ENCODE assay signal across 1 cellular context in the genomic region with DNA sequence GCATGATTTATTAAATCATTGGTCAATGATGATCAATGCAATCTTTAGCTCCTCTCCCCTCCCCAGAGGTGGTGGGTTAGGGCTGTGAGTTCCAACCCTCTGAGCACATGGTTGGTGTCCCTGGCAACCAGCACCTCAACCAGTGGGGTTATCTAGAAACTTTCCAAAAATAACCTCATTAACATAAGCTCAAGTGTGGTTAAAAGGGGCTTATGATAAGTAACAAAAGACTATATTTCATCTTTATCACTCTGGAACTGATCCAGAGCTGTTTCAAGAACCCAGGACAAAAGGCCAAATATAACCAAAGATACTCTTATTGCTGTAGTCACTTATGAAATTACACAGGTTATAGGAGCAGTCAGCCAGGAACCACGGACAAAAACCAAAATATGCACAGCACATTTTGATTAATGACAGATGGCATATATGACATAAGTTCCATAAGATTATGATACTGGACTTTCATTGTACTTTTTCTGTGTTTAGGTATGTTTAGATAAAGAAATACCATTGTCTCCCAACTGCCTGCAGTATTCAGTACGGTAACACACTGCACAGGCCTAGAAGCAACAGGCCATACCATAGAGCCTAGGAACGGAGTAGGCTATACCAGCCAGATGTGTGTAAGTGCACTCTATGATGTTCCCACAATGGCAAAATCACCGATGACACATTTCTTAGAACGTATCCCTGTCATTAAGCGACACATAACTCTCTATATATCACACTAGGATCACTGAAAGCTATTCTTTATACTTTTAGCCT.
TF ChIP-seq lines count a peak whose summit lies in the region.

No MANE protein-coding gene starts in this region.

TF ChIP-seq in K562, 482 proteins besides CTCF, POLR2A, EP300 and RAD21 (continued from another document and continues in another):
- TF ChIP-seq, protein P1, sequence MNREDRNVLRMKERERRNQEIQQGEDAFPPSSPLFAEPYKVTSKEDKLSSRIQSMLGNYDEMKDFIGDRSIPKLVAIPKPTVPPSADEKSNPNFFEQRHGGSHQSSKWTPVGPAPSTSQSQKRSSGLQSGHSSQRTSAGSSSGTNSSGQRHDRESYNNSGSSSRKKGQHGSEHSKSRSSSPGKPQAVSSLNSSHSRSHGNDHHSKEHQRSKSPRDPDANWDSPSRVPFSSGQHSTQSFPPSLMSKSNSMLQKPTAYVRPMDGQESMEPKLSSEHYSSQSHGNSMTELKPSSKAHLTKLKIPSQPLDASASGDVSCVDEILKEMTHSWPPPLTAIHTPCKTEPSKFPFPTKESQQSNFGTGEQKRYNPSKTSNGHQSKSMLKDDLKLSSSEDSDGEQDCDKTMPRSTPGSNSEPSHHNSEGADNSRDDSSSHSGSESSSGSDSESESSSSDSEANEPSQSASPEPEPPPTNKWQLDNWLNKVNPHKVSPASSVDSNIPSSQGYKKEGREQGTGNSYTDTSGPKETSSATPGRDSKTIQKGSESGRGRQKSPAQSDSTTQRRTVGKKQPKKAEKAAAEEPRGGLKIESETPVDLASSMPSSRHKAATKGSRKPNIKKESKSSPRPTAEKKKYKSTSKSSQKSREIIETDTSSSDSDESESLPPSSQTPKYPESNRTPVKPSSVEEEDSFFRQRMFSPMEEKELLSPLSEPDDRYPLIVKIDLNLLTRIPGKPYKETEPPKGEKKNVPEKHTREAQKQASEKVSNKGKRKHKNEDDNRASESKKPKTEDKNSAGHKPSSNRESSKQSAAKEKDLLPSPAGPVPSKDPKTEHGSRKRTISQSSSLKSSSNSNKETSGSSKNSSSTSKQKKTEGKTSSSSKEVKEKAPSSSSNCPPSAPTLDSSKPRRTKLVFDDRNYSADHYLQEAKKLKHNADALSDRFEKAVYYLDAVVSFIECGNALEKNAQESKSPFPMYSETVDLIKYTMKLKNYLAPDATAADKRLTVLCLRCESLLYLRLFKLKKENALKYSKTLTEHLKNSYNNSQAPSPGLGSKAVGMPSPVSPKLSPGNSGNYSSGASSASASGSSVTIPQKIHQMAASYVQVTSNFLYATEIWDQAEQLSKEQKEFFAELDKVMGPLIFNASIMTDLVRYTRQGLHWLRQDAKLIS (CRISPR knock-in tag; IDR thresholded peaks at IDR 0.05) = no peak
- TF ChIP-seq DPF2 (IDR thresholded peaks at IDR 0.05) = no peak
- peak in 1 of 2 experiments; percentile 6; a peak in 1 of 4 replicates for TF ChIP-seq KDM1A (IDR thresholded peaks at IDR 0.05)
- peak; percentile 58; the same call in 1 of the 2 replicates for TF ChIP-seq SOX6 (IDR thresholded peaks at IDR 0.05)
- TF ChIP-seq, protein P2, sequence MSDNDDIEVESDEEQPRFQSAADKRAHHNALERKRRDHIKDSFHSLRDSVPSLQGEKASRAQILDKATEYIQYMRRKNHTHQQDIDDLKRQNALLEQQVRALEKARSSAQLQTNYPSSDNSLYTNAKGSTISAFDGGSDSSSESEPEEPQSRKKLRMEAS (CRISPR knock-in tag; IDR thresholded peaks at IDR 0.05) = no peak
- no peak for TF ChIP-seq ZNF75A (CRISPR knock-in tag; IDR thresholded peaks at IDR 0.05)
- no peak for TF ChIP-seq DDX20 (tag; IDR thresholded peaks at IDR 0.05; ENCODE audit: low read depth)
- no peak for TF ChIP-seq ZKSCAN8 (CRISPR knock-in tag; IDR thresholded peaks at IDR 0.05)
- TF ChIP-seq SMARCA5 (IDR thresholded peaks at IDR 0.05) = no peak
- TF ChIP-seq L3MBTL2 (IDR thresholded peaks at IDR 0.05) = no peak
- TF ChIP-seq, protein P3, sequence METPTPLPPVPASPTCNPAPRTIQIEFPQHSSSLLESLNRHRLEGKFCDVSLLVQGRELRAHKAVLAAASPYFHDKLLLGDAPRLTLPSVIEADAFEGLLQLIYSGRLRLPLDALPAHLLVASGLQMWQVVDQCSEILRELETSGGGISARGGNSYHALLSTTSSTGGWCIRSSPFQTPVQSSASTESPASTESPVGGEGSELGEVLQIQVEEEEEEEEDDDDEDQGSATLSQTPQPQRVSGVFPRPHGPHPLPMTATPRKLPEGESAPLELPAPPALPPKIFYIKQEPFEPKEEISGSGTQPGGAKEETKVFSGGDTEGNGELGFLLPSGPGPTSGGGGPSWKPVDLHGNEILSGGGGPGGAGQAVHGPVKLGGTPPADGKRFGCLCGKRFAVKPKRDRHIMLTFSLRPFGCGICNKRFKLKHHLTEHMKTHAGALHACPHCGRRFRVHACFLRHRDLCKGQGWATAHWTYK (CRISPR knock-in tag; IDR thresholded peaks at IDR 0.05) = no peak
- no peak for TF ChIP-seq ZNF232 (CRISPR knock-in tag; IDR thresholded peaks at IDR 0.05)
- TF ChIP-seq ZFPM2 (CRISPR knock-in tag; IDR thresholded peaks at IDR 0.05) = no peak
- no peak for TF ChIP-seq JUND (IDR thresholded peaks at IDR 0.05; ENCODE audit: borderline replicate concordance, low read depth, low read length)
- no peak for TF ChIP-seq JUND (tag; IDR thresholded peaks at IDR 0.05; ENCODE audit: borderline replicate concordance, low read depth, low read length)
- TF ChIP-seq MCM3 (IDR thresholded peaks at IDR 0.05) = no peak
- TF ChIP-seq HNRNPUL1 (IDR thresholded peaks at IDR 0.05; ENCODE audit: low read length) = no peak
- TF ChIP-seq ATF7 (IDR thresholded peaks at IDR 0.05) = no peak
- peak; percentile 64 for TF ChIP-seq NFIC (IDR thresholded peaks at IDR 0.05)
- 0 out of 2 replicates have a peak, but pooled peaks have one; percentile 32 for TF ChIP-seq MYC (IDR thresholded peaks at IDR 0.05; ENCODE audit: low read depth, low read length)
- TF ChIP-seq MYC (CRISPR knock-in tag; IDR thresholded peaks at IDR 0.05; ENCODE audit: borderline replicate concordance, low read depth) = no peak
- TF ChIP-seq SMARCA4 (IDR thresholded peaks at IDR 0.05) = no peak
- TF ChIP-seq SIX5 (IDR thresholded peaks at IDR 0.05; ENCODE audit: borderline replicate concordance in 1 of 2, insufficient read depth in 1 of 2, low read depth in 1 of 2, low read length in 2 of 2) = no peak
- TF ChIP-seq, protein P4, sequence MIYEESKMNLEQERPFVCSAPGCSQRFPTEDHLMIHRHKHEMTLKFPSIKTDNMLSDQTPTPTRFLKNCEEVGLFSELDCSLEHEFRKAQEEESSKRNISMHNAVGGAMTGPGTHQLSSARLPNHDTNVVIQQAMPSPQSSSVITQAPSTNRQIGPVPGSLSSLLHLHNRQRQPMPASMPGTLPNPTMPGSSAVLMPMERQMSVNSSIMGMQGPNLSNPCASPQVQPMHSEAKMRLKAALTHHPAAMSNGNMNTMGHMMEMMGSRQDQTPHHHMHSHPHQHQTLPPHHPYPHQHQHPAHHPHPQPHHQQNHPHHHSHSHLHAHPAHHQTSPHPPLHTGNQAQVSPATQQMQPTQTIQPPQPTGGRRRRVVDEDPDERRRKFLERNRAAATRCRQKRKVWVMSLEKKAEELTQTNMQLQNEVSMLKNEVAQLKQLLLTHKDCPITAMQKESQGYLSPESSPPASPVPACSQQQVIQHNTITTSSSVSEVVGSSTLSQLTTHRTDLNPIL (CRISPR knock-in tag; IDR thresholded peaks at IDR 0.05) = no peak
- TF ChIP-seq, protein P5, sequence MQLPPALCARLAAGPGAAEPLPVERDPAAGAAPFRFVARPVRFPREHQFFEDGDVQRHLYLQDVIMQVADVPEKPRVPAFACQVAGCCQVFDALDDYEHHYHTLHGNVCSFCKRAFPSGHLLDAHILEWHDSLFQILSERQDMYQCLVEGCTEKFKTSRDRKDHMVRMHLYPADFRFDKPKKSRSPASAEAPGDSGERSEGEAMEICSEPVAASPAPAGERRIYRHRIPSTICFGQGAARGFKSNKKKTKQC (CRISPR knock-in tag; IDR thresholded peaks at IDR 0.05) = no peak
- TF ChIP-seq, protein P6, sequence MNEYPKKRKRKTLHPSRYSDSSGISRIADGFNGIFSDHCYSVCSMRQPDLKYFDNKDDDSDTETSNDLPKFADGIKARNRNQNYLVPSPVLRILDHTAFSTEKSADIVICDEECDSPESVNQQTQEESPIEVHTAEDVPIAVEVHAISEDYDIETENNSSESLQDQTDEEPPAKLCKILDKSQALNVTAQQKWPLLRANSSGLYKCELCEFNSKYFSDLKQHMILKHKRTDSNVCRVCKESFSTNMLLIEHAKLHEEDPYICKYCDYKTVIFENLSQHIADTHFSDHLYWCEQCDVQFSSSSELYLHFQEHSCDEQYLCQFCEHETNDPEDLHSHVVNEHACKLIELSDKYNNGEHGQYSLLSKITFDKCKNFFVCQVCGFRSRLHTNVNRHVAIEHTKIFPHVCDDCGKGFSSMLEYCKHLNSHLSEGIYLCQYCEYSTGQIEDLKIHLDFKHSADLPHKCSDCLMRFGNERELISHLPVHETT (CRISPR knock-in tag; conservative IDR thresholded peaks at IDR 0.05 in 1 of 2, IDR thresholded peaks at IDR 0.05 in 1 of 2) = no peak
- TF ChIP-seq NUFIP1 (IDR thresholded peaks at IDR 0.05; ENCODE audit: partially characterized antibody) = no peak
- TF ChIP-seq POLR2G (IDR thresholded peaks at IDR 0.05; ENCODE audit: low read depth, low read length) = no peak
- TF ChIP-seq SAFB (IDR thresholded peaks at IDR 0.05; ENCODE audit: borderline replicate concordance, low read depth, low read length) = no peak
- TF ChIP-seq SNRNP70 (optimal IDR thresholded peaks at IDR 0.05; ENCODE audit: low read depth, low read length) = no peak
- TF ChIP-seq, protein P7, sequence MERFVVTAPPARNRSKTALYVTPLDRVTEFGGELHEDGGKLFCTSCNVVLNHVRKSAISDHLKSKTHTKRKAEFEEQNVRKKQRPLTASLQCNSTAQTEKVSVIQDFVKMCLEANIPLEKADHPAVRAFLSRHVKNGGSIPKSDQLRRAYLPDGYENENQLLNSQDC (CRISPR knock-in tag; IDR thresholded peaks at IDR 0.05) = no peak
- no peak for TF ChIP-seq ZNF347 (CRISPR knock-in tag; IDR thresholded peaks at IDR 0.05; ENCODE audit: low read depth)
- no peak for TF ChIP-seq TCFL5 (CRISPR knock-in tag; conservative IDR thresholded peaks at IDR 0.05)
- TF ChIP-seq MTA3 (IDR thresholded peaks at IDR 0.05; ENCODE audit: borderline replicate concordance) = no peak
- no peak for TF ChIP-seq RNF2 (IDR thresholded peaks at IDR 0.05)
- TF ChIP-seq TEAD2 (tag; IDR thresholded peaks at IDR 0.05) = no peak
- TF ChIP-seq MEIS2 (IDR thresholded peaks at IDR 0.05; ENCODE audit: partially characterized antibody) = peak; percentile 61
- TF ChIP-seq NFE2 (IDR thresholded peaks at IDR 0.05; ENCODE audit: low read depth) = no peak
- TF ChIP-seq, protein P8, sequence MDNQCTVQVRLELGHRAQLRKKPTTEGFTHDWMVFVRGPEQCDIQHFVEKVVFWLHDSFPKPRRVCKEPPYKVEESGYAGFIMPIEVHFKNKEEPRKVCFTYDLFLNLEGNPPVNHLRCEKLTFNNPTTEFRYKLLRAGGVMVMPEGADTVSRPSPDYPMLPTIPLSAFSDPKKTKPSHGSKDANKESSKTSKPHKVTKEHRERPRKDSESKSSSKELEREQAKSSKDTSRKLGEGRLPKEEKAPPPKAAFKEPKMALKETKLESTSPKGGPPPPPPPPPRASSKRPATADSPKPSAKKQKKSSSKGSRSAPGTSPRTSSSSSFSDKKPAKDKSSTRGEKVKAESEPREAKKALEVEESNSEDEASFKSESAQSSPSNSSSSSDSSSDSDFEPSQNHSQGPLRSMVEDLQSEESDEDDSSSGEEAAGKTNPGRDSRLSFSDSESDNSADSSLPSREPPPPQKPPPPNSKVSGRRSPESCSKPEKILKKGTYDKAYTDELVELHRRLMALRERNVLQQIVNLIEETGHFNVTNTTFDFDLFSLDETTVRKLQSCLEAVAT (IDR thresholded peaks at IDR 0.05) = no peak
- no peak for TF ChIP-seq KLF13 (tag; IDR thresholded peaks at IDR 0.05; ENCODE audit: borderline replicate concordance, low read depth)
- TF ChIP-seq, protein P9, sequence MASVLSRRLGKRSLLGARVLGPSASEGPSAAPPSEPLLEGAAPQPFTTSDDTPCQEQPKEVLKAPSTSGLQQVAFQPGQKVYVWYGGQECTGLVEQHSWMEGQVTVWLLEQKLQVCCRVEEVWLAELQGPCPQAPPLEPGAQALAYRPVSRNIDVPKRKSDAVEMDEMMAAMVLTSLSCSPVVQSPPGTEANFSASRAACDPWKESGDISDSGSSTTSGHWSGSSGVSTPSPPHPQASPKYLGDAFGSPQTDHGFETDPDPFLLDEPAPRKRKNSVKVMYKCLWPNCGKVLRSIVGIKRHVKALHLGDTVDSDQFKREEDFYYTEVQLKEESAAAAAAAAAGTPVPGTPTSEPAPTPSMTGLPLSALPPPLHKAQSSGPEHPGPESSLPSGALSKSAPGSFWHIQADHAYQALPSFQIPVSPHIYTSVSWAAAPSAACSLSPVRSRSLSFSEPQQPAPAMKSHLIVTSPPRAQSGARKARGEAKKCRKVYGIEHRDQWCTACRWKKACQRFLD (CRISPR knock-in tag; IDR thresholded peaks at IDR 0.05) = no peak
- TF ChIP-seq ZKSCAN3 (CRISPR knock-in tag; IDR thresholded peaks at IDR 0.05) = no peak
- peak; percentile 94 for TF ChIP-seq MEF2D (tag; conservative IDR thresholded peaks at IDR 0.05; ENCODE audit: low read depth)
- peak; percentile 77 for TF ChIP-seq RFX1 (IDR thresholded peaks at IDR 0.05)
- no peak for TF ChIP-seq FOXK1 (CRISPR knock-in tag; IDR thresholded peaks at IDR 0.05; ENCODE audit: borderline replicate concordance)
- TF ChIP-seq CXXC5 (CRISPR knock-in tag; IDR thresholded peaks at IDR 0.05) = no peak
- no peak for TF ChIP-seq MAFK (IDR thresholded peaks at IDR 0.05; ENCODE audit: low read length)
- TF ChIP-seq, protein P10, sequence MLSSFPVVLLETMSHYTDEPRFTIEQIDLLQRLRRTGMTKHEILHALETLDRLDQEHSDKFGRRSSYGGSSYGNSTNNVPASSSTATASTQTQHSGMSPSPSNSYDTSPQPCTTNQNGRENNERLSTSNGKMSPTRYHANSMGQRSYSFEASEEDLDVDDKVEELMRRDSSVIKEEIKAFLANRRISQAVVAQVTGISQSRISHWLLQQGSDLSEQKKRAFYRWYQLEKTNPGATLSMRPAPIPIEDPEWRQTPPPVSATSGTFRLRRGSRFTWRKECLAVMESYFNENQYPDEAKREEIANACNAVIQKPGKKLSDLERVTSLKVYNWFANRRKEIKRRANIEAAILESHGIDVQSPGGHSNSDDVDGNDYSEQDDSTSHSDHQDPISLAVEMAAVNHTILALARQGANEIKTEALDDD (IDR thresholded peaks at IDR 0.05) = no peak; the same call in 1 of the 2 replicates
- no peak for TF ChIP-seq CREBBP (IDR thresholded peaks at IDR 0.05; ENCODE audit: low read depth, low read length)
- no peak for TF ChIP-seq CHD4 (IDR thresholded peaks at IDR 0.05; ENCODE audit: insufficient read depth, insufficient replicate concordance, low read depth, low read length, poor library complexity, severe bottlenecking)
- no peak for TF ChIP-seq BHLHE40 (IDR thresholded peaks at IDR 0.05; ENCODE audit: low read length)
- no peak for TF ChIP-seq NFRKB (IDR thresholded peaks at IDR 0.05; ENCODE audit: low read depth)
